Comparison of ENCODE assay signal across 8 cellular contexts in genomic region chr18:23231340-23232021, GRCh38.
DNase-seq lines count a peak whose midpoint lies in the region; ATAC-seq and TF ChIP-seq lines count a peak whose summit lies in the region.

No MANE protein-coding gene starts in this region.

- H3K4me3 ChIP-seq in kidney epithelial cell (ENCODE audit: low read depth, low read length), result no peak overlapping the region

- H3K27me3 ChIP-seq in kidney epithelial cell (ENCODE audit: control insufficient read depth, insufficient read depth, low read length), result no peaks in the 10 kb centered on the region

- ATAC-seq in GM19023 (IDR thresholded peaks at IDR 0.05; ENCODE audit: unreplicated experiment), result peak; percentile 81
- ATAC-seq in HG03159 (IDR thresholded peaks at IDR 0.05; ENCODE audit: unreplicated experiment), result peak; percentile 83

- H3K36me3 ChIP-seq in kidney epithelial cell (ENCODE audit: control insufficient read depth, insufficient read depth, low read length), result no peaks in the 10 kb centered on the region

- TF ChIP-seq CTCF in kidney epithelial cell (IDR thresholded peaks at IDR 0.05; ENCODE audit: insufficient read depth, low read length, poor library complexity, severe bottlenecking), result no peak

- H3K27ac ChIP-seq in angular gyrus (ENCODE audit: low read depth, low read length), result peak overlapping the region; percentile 42

- H3K36me3 Mint-ChIP-seq in T-helper 2 cell treated with Interferon-gamma antibody and Interleukin-4, amounts not matched to agents 5 μg/mL and 100 μg/mL, for 36 hours (ENCODE audit: low read depth), result peaks cover 47% of the 10 kb centered on the region

- H3K27ac Mint-ChIP-seq in T-helper 2 cell treated with Interferon-gamma antibody and Interleukin-4, amounts not matched to agents 5 μg/mL and 100 μg/mL, for 36 hours, result peak overlapping the region; percentile 84

- H3K27me3 Mint-ChIP-seq in T-helper 2 cell treated with Interferon-gamma antibody and Interleukin-4, amounts not matched to agents 5 μg/mL and 100 μg/mL, for 36 hours (ENCODE audit: low read depth), result no peaks in the 10 kb centered on the region

- peak; percentile 88 for DNase-seq in T-helper 2 cell treated with Interferon-gamma antibody and Interleukin-4, amounts not matched to agents 5 μg/mL and 100 μg/mL, for 36 hours (ENCODE audit: low spot score)
- DNase-seq in kidney epithelial cell (ENCODE audit: low read depth), result peak; percentile 69
- peak; percentile 14 for DNase-seq in stimulated activated CD8-positive, alpha-beta memory T cell treated with anti-CD3 and anti-CD28 coated beads, Interleukin-15, amount 100 ng/mL, for 24 hours (ENCODE audit: low read depth)
- no peak for DNase-seq in D341Med (ENCODE audit: low spot score)
- DNase-seq in cortex of kidney (lab: John Stamatoyannopoulos, UW), result no peak

- H3K4me1 Mint-ChIP-seq in T-helper 2 cell treated with Interferon-gamma antibody and Interleukin-4, amounts not matched to agents 5 μg/mL and 100 μg/mL, for 36 hours (ENCODE audit: low read depth), result peaks cover 64% of the 10 kb centered on the region

- peak overlapping the region; percentile 69 for H3K4me3 Mint-ChIP-seq in T-helper 2 cell treated with Interferon-gamma antibody and Interleukin-4, amounts not matched to agents 5 μg/mL and 100 μg/mL, for 36 hours

- peaks cover 13% of the 10 kb centered on the region for H3K9me3 Mint-ChIP-seq in T-helper 2 cell treated with Interferon-gamma antibody and Interleukin-4, amounts not matched to agents 5 μg/mL and 100 μg/mL, for 36 hours

Comparison
In these comparisons a context has a peak if more than half of its experiments do, and no peak if none do; other contexts are left out.
1. DNase-seq: peak in T-helper 2 cell treated with Interferon-gamma antibody and Interleukin-4, amounts not matched to agents 5 μg/mL and 100 μg/mL, for 36 hours (single experiment), kidney epithelial cell (single experiment) and stimulated activated CD8-positive, alpha-beta memory T cell treated with anti-CD3 and anti-CD28 coated beads, Interleukin-15, amount 100 ng/mL, for 24 hours (single experiment); none in D341Med (single experiment) and cortex of kidney (single experiment).